Comparison of ENCODE assay signal across 9 cellular contexts in genomic region chr19:14555918-14556661, GRCh38. TPM values are rescaled to one million over a fixed set of nuclear protein-coding genes. Genes with fewer than 3 reads are reported as not detected.
DNase-seq lines count a peak whose midpoint lies in the region; ATAC-seq and TF ChIP-seq lines count a peak whose summit lies in the region.
"Had no signal": no experiment of that assay in that cellular context is flagged by ENCODE, and none has a peak within 500 bp of the region (broad histone marks: within the 10 kb centered on the region; RNA-seq: fewer than 3 reads in every experiment).

No MANE protein-coding gene starts in this region.

- in situ Hi-C loops in GM13977 (cut with MboI; ENCODE audit: low pct_unique_long_range_greater_than_20kb, low sequenced_read_pairs, unreplicated experiment): no loop called here

- no peak overlapping the region for H3K4me3 ChIP-seq in RWPE2 (ENCODE audit: severe bottlenecking)

- no peaks in the 10 kb centered on the region for H3K27me3 Mint-ChIP-seq in activated CD8-positive, alpha-beta memory T cell treated with anti-CD3 and anti-CD28 coated beads, Interleukin-2, amount 10 ng/mL, durations not matched to agents 7 days and 5 days

- no peak for DNase-seq in activated CD8-positive, alpha-beta memory T cell treated with anti-CD3 and anti-CD28 coated beads, Interleukin-2, amount 10 ng/mL, durations not matched to agents 7 days and 5 days
- no peak for DNase-seq in activated CD8-positive, alpha-beta memory T cell treated with anti-CD3 and anti-CD28 coated beads, Interleukin-2, amount 50 U/mL, for 48 hours
- DNase-seq in RWPE2 (ENCODE audit: low spot score) (no peak), epithelial cell of prostate (ENCODE audit: low read depth, low spot score) (no peak), GM13977 (ENCODE audit: low spot score) (no peak), NCI-H69 (lab: John Stamatoyannopoulos, UW) (no peak), MV-4-11 (lab: John Stamatoyannopoulos, UW) (no peak)
- peak in 1 of 2 donors; percentile 32 for DNase-seq in stimulated activated effector memory CD8-positive, alpha-beta T cell treated with anti-CD3 and anti-CD28 coated beads, Interleukin-12 subunit alpha, Interleukin-12 subunit beta, amount 100 ng/mL, for 72 hours (ENCODE audit: low spot score in 2 of 2)

- H3K4me3 Mint-ChIP-seq in activated CD8-positive, alpha-beta memory T cell treated with anti-CD3 and anti-CD28 coated beads, Interleukin-2, amount 10 ng/mL, durations not matched to agents 7 days and 5 days: no peak overlapping the region
- peak overlapping the region; percentile 72 for H3K4me3 Mint-ChIP-seq in stimulated activated effector memory CD8-positive, alpha-beta T cell treated with anti-CD3 and anti-CD28 coated beads, Interleukin-12 subunit alpha, Interleukin-12 subunit beta, amount 100 ng/mL, for 72 hours

- H3K27me3 ChIP-seq in RWPE2 (ENCODE audit: insufficient read depth, poor library complexity, severe bottlenecking): no peaks in the 10 kb centered on the region

- TF ChIP-seq CTCF in RWPE2 (IDR thresholded peaks at IDR 0.05; ENCODE audit: poor library complexity, severe bottlenecking): no peak
- TF ChIP-seq CTCF in GM13977 (IDR thresholded peaks at IDR 0.05; ENCODE audit: extremely low read depth, insufficient read depth, missing control alignments): no peak

- no peaks in the 10 kb centered on the region for H3K36me3 Mint-ChIP-seq in activated CD8-positive, alpha-beta memory T cell treated with anti-CD3 and anti-CD28 coated beads, Interleukin-2, amount 10 ng/mL, durations not matched to agents 7 days and 5 days
- H3K36me3 Mint-ChIP-seq in stimulated activated effector memory CD8-positive, alpha-beta T cell treated with anti-CD3 and anti-CD28 coated beads, Interleukin-12 subunit alpha, Interleukin-12 subunit beta, amount 100 ng/mL, for 72 hours: peaks cover 6% of the 10 kb centered on the region

- no peaks in the 10 kb centered on the region for H3K9me3 Mint-ChIP-seq in activated CD8-positive, alpha-beta memory T cell treated with anti-CD3 and anti-CD28 coated beads, Interleukin-2, amount 10 ng/mL, durations not matched to agents 7 days and 5 days (ENCODE audit: low read depth)
- no peaks in the 10 kb centered on the region for H3K9me3 Mint-ChIP-seq in stimulated activated effector memory CD8-positive, alpha-beta T cell treated with anti-CD3 and anti-CD28 coated beads, Interleukin-12 subunit alpha, Interleukin-12 subunit beta, amount 100 ng/mL, for 72 hours

- H3K4me1 ChIP-seq in RWPE2 (ENCODE audit: insufficient read depth, poor library complexity, severe bottlenecking): peaks cover 30% of the 10 kb centered on the region

- peaks cover 9% of the 10 kb centered on the region; the same call in 1 of the 2 replicates for H3K36me3 ChIP-seq in RWPE2 (ENCODE audit: low read depth)

- peak; percentile 18 for ATAC-seq in activated CD8-positive, alpha-beta memory T cell treated with anti-CD3 and anti-CD28 coated beads, Interleukin-2, amount 10 ng/mL, durations not matched to agents 7 days and 5 days
- peak; percentile 21; the same call in 2 of the 3 replicates for ATAC-seq in RWPE2 (ENCODE audit: low read depth)
- ATAC-seq in stimulated activated effector memory CD8-positive, alpha-beta T cell treated with anti-CD3 and anti-CD28 coated beads, Interleukin-12 subunit alpha, Interleukin-12 subunit beta, amount 100 ng/mL, for 72 hours: peak; percentile 80

- peak overlapping the region; percentile 62 for H3K27ac Mint-ChIP-seq in activated CD8-positive, alpha-beta memory T cell treated with anti-CD3 and anti-CD28 coated beads, Interleukin-2, amount 10 ng/mL, durations not matched to agents 7 days and 5 days
- H3K27ac Mint-ChIP-seq in stimulated activated effector memory CD8-positive, alpha-beta T cell treated with anti-CD3 and anti-CD28 coated beads, Interleukin-12 subunit alpha, Interleukin-12 subunit beta, amount 100 ng/mL, for 72 hours: peak overlapping the region; percentile 96

- CTCF ChIA-PET in activated CD8-positive, alpha-beta memory T cell treated with anti-CD3 and anti-CD28 coated beads, Interleukin-2, amount 10 ng/mL, durations not matched to agents 7 days and 5 days (lab: Charles Lee): interaction anchor here (0.7 to 5.1 kb wide), 16 partner anchors 8 to 129 kb away, joined by 3 to 49 read pairs (median 6); partner anchors contain the start of gene NDUFB7

- H3K9me3 ChIP-seq in RWPE2 (ENCODE audit: severe bottlenecking): no peaks in the 10 kb centered on the region

- peaks cover 25% of the 10 kb centered on the region for H3K4me1 Mint-ChIP-seq in activated CD8-positive, alpha-beta memory T cell treated with anti-CD3 and anti-CD28 coated beads, Interleukin-2, amount 10 ng/mL, durations not matched to agents 7 days and 5 days
- peaks cover 57% of the 10 kb centered on the region for H3K4me1 Mint-ChIP-seq in stimulated activated effector memory CD8-positive, alpha-beta T cell treated with anti-CD3 and anti-CD28 coated beads, Interleukin-12 subunit alpha, Interleukin-12 subunit beta, amount 100 ng/mL, for 72 hours

- peak overlapping the region; percentile 34 for H3K27ac ChIP-seq in RWPE2 (ENCODE audit: poor library complexity, severe bottlenecking)
- H3K27ac ChIP-seq in epithelial cell of prostate: peak overlapping the region; percentile 64

RNA-seq across cellular contexts. Expression of gene NDUFB7, which starts 15.8 kb away (rescaled TPM):
- 100 to 1,000 TPM; 113 to 129 TPM for total RNA-seq in activated CD8-positive, alpha-beta memory T cell treated with anti-CD3 and anti-CD28 coated beads, Interleukin-2, amount 10 ng/mL, durations not matched to agents 7 days and 5 days

RNA-seq across cellular contexts. Expression of gene TECR, which starts 26.7 kb away (rescaled TPM):
- total RNA-seq in activated CD8-positive, alpha-beta memory T cell treated with anti-CD3 and anti-CD28 coated beads, Interleukin-2, amount 10 ng/mL, durations not matched to agents 7 days and 5 days: 100 to 1,000 TPM; 142 to 176 TPM

RNA-seq across cellular contexts. Expression of gene CLEC17A, which starts 26.8 kb away (rescaled TPM):
- not detected for total RNA-seq in activated CD8-positive, alpha-beta memory T cell treated with anti-CD3 and anti-CD28 coated beads, Interleukin-2, amount 10 ng/mL, durations not matched to agents 7 days and 5 days
- total RNA-seq: dermis microvascular lymphatic vessel endothelial cell had no signal

RNA-seq across cellular contexts. Expression of gene DNAJB1, which starts 37.9 kb away (rescaled TPM):
- 100 to 1,000 TPM in 1 of 2 experiments, 10 to 100 TPM in 1; 86.0 to 103 TPM for total RNA-seq in activated CD8-positive, alpha-beta memory T cell treated with anti-CD3 and anti-CD28 coated beads, Interleukin-2, amount 10 ng/mL, durations not matched to agents 7 days and 5 days

Comparison
In these comparisons a context has a peak if more than half of its experiments do, and no peak if none do; other contexts are left out.
1. ATAC-seq: peak in every context shown above with its lines; median percentile 80 in stimulated activated effector memory CD8-positive, alpha-beta T cell treated with anti-CD3 and anti-CD28 coated beads, Interleukin-12 subunit alpha, Interleukin-12 subunit beta, amount 100 ng/mL, for 72 hours; 21 in RWPE2; 18 in activated CD8-positive, alpha-beta memory T cell treated with anti-CD3 and anti-CD28 coated beads, Interleukin-2, amount 10 ng/mL, durations not matched to agents 7 days and 5 days.